9 cellular contexts compared by ENCODE assay signal in genomic region chr12:6548556-6549378, GRCh38. TPM values are rescaled to one million over a fixed set of nuclear protein-coding genes. Genes with fewer than 3 reads are reported as not detected.
DNase-seq lines count a peak whose midpoint lies in the region; ATAC-seq and TF ChIP-seq lines count a peak whose summit lies in the region.
"Had no signal": no experiment of that assay in that cellular context is flagged by ENCODE, and none has a peak within 500 bp of the region (broad histone marks: within the 10 kb centered on the region; RNA-seq: fewer than 3 reads in every experiment).

No MANE protein-coding gene starts in this region.

- no peak overlapping the region for H3K4me3 Mint-ChIP-seq in activated T-helper 2 cell treated with anti-CD3 and anti-CD28 coated beads, Interferon-gamma antibody, Interleukin-2, Interleukin-4, amounts not matched to agents 10 μg/mL and 5 μg/mL and 100 μg/mL, durations not matched to agents 14 hours and 24 hours and 36 hours (ENCODE audit: low read depth)
- H3K4me3 Mint-ChIP-seq in stimulated activated effector memory CD8-positive, alpha-beta T cell treated with anti-CD3 and anti-CD28 coated beads, Interleukin-12 subunit alpha, Interleukin-12 subunit beta, amount 100 ng/mL, for 72 hours, result no peak overlapping the region
- no peak overlapping the region for H3K4me3 Mint-ChIP-seq in activated CD4-positive, alpha-beta T cell treated with anti-CD3 and anti-CD28 coated beads for 36 hours

- TF ChIP-seq CTCF in gastroesophageal sphincter (IDR thresholded peaks at IDR 0.05), result no peak

- H3K36me3 ChIP-seq in H7 (replicated peaks; ENCODE audit: control insufficient read depth, insufficient read depth, low read length) (peaks cover 17% of the 10 kb centered on the region), gastroesophageal sphincter (peaks cover 0 to 62% of the 10 kb centered on the region in 2 donors)

- no peaks in the 10 kb centered on the region for H3K27me3 Mint-ChIP-seq in activated T-helper 2 cell treated with anti-CD3 and anti-CD28 coated beads, Interferon-gamma antibody, Interleukin-2, Interleukin-4, amounts not matched to agents 10 μg/mL and 5 μg/mL and 100 μg/mL, durations not matched to agents 14 hours and 24 hours and 36 hours (ENCODE audit: low read depth)
- H3K27me3 Mint-ChIP-seq in activated CD4-positive, alpha-beta T cell treated with anti-CD3 and anti-CD28 coated beads for 36 hours, result no peaks in the 10 kb centered on the region

- peak overlapping the region; percentile 46 for H3K27ac Mint-ChIP-seq in activated T-helper 2 cell treated with anti-CD3 and anti-CD28 coated beads, Interferon-gamma antibody, Interleukin-2, Interleukin-4, amounts not matched to agents 10 μg/mL and 5 μg/mL and 100 μg/mL, durations not matched to agents 14 hours and 24 hours and 36 hours
- H3K27ac Mint-ChIP-seq in stimulated activated effector memory CD8-positive, alpha-beta T cell treated with anti-CD3 and anti-CD28 coated beads, Interleukin-12 subunit alpha, Interleukin-12 subunit beta, amount 100 ng/mL, for 72 hours, result peak overlapping the region; percentile 7
- H3K27ac Mint-ChIP-seq in activated CD4-positive, alpha-beta T cell treated with anti-CD3 and anti-CD28 coated beads for 36 hours, result no peak overlapping the region

- H3K9me3 ChIP-seq in gastroesophageal sphincter, result no peaks in the 10 kb centered on the region

- intact Hi-C loops in activated T-helper 2 cell treated with anti-CD3 and anti-CD28 coated beads, Interferon-gamma antibody, Interleukin-2, Interleukin-4, amounts not matched to agents 10 μg/mL and 5 μg/mL and 100 μg/mL, durations not matched to agents 14 hours and 24 hours and 36 hours (cut with micrococcal nuclease), result no loop called here
- intact Hi-C loops in activated CD4-positive, alpha-beta T cell treated with anti-CD3 and anti-CD28 coated beads for 36 hours (cut with DNase I, micrococcal nuclease), result no loop called here

- TF ChIP-seq POLR2A in gastroesophageal sphincter (IDR thresholded peaks at IDR 0.05), result no peak

- peaks cover 0 to 67% (median 44%) of the 10 kb centered on the region in 3 donors for H3K4me1 ChIP-seq in gastroesophageal sphincter

- peaks cover 51% of the 10 kb centered on the region for H3K36me3 Mint-ChIP-seq in activated T-helper 2 cell treated with anti-CD3 and anti-CD28 coated beads, Interferon-gamma antibody, Interleukin-2, Interleukin-4, amounts not matched to agents 10 μg/mL and 5 μg/mL and 100 μg/mL, durations not matched to agents 14 hours and 24 hours and 36 hours (ENCODE audit: low read depth)
- H3K36me3 Mint-ChIP-seq in stimulated activated effector memory CD8-positive, alpha-beta T cell treated with anti-CD3 and anti-CD28 coated beads, Interleukin-12 subunit alpha, Interleukin-12 subunit beta, amount 100 ng/mL, for 72 hours, result peaks cover 79% of the 10 kb centered on the region
- peaks cover 18% of the 10 kb centered on the region for H3K36me3 Mint-ChIP-seq in activated CD4-positive, alpha-beta T cell treated with anti-CD3 and anti-CD28 coated beads for 36 hours (ENCODE audit: low read depth)

- CTCF ChIA-PET in activated CD4-positive, alpha-beta T cell treated with anti-CD3 and anti-CD28 coated beads for 36 hours (lab: Charles Lee), result interaction anchor here (1.5 to 13.6 kb wide), 3 partner anchors 10 to 135 kb away, joined by 5 to 141 read pairs (median 5); partner anchors contain the start of gene GAPDH

- peak; percentile 19 for DNase-seq in H7
- DNase-seq in activated T-helper 2 cell treated with anti-CD3 and anti-CD28 coated beads, Interferon-gamma antibody, Interleukin-2, Interleukin-4, amounts not matched to agents 10 μg/mL and 5 μg/mL and 100 μg/mL, durations not matched to agents 14 hours and 24 hours and 36 hours (ENCODE audit: low spot score), result no peak
- DNase-seq in stimulated activated effector memory CD8-positive, alpha-beta T cell treated with anti-CD3 and anti-CD28 coated beads, Interleukin-12 subunit alpha, Interleukin-12 subunit beta, amount 100 ng/mL, for 72 hours (ENCODE audit: low spot score in 2 of 2), result no peak
- DNase-seq in UCSD-AML1 (lab: John Stamatoyannopoulos, UW; ENCODE audit: unreplicated experiment), result no peak
- DNase-seq in DMS 273 treated with DMSO at 0.1 percent for 48 hours (lab: John Stamatoyannopoulos, UW), result no peak
- no peak for DNase-seq in cortex of kidney (lab: John Stamatoyannopoulos, UW)
- DNase-seq in activated CD4-positive, alpha-beta T cell treated with anti-CD3 and anti-CD28 coated beads for 36 hours, result no peak
- DNase-seq: KG1 had no signal

- H3K27me3 ChIP-seq in H7 (ENCODE audit: control insufficient read depth, insufficient read depth, low read length) (no peaks in the 10 kb centered on the region), gastroesophageal sphincter (no peaks in the 10 kb centered on the region)

- H3K4me3 ChIP-seq in H7 (ENCODE audit: insufficient read depth, low read depth, low read length), result no peak overlapping the region
- no peak overlapping the region for H3K4me3 ChIP-seq in gastroesophageal sphincter

- peak overlapping the region in 3 of 4 donors; percentile 91 to 94 (median 93) for H3K27ac ChIP-seq in gastroesophageal sphincter

- 58 to 65% methylated on average over 13 to 15 of the region's 34 CpGs for WGBS in gastroesophageal sphincter (ENCODE audit: low coverage in 1 of 2), 2 donors

- no peak for TF ChIP-seq EP300 in gastroesophageal sphincter (IDR thresholded peaks at IDR 0.05)

- peaks cover 14% of the 10 kb centered on the region for H3K4me1 Mint-ChIP-seq in activated T-helper 2 cell treated with anti-CD3 and anti-CD28 coated beads, Interferon-gamma antibody, Interleukin-2, Interleukin-4, amounts not matched to agents 10 μg/mL and 5 μg/mL and 100 μg/mL, durations not matched to agents 14 hours and 24 hours and 36 hours (ENCODE audit: low read depth)
- peaks cover 34% of the 10 kb centered on the region for H3K4me1 Mint-ChIP-seq in stimulated activated effector memory CD8-positive, alpha-beta T cell treated with anti-CD3 and anti-CD28 coated beads, Interleukin-12 subunit alpha, Interleukin-12 subunit beta, amount 100 ng/mL, for 72 hours
- peaks cover 30% of the 10 kb centered on the region for H3K4me1 Mint-ChIP-seq in activated CD4-positive, alpha-beta T cell treated with anti-CD3 and anti-CD28 coated beads for 36 hours

- POLR2A ChIA-PET in activated CD4-positive, alpha-beta T cell treated with anti-CD3 and anti-CD28 coated beads for 36 hours (lab: Charles Lee), result interaction anchor here (1.2 kb wide), 1 partner anchor 14 kb away, joined by 4 read pairs; no protein-coding TSS in a partner anchor

- ATAC-seq in gastroesophageal sphincter, result no peak
- ATAC-seq in stimulated activated effector memory CD8-positive, alpha-beta T cell treated with anti-CD3 and anti-CD28 coated beads, Interleukin-12 subunit alpha, Interleukin-12 subunit beta, amount 100 ng/mL, for 72 hours, result no peak
- no peak for ATAC-seq in activated CD4-positive, alpha-beta T cell treated with anti-CD3 and anti-CD28 coated beads for 36 hours

- H3K9me3 Mint-ChIP-seq in activated T-helper 2 cell treated with anti-CD3 and anti-CD28 coated beads, Interferon-gamma antibody, Interleukin-2, Interleukin-4, amounts not matched to agents 10 μg/mL and 5 μg/mL and 100 μg/mL, durations not matched to agents 14 hours and 24 hours and 36 hours, result no peaks in the 10 kb centered on the region
- H3K9me3 Mint-ChIP-seq in stimulated activated effector memory CD8-positive, alpha-beta T cell treated with anti-CD3 and anti-CD28 coated beads, Interleukin-12 subunit alpha, Interleukin-12 subunit beta, amount 100 ng/mL, for 72 hours, result no peaks in the 10 kb centered on the region
- no peaks in the 10 kb centered on the region for H3K9me3 Mint-ChIP-seq in activated CD4-positive, alpha-beta T cell treated with anti-CD3 and anti-CD28 coated beads for 36 hours (ENCODE audit: low read depth)

RNA-seq across cellular contexts. Expression of gene IFFO1, which starts 7.1 kb away (rescaled TPM):
- total RNA-seq in H7 (2014; rRNA removed; shearing (Covaris generic)), result 15.1 and 18.2 TPM in 2 replicates
- 15.5 and 16.6 TPM in 2 replicates for total RNA-seq in activated T-helper 2 cell treated with anti-CD3 and anti-CD28 coated beads, Interferon-gamma antibody, Interleukin-2, Interleukin-4, amounts not matched to agents 10 μg/mL and 5 μg/mL and 100 μg/mL, durations not matched to agents 14 hours and 24 hours and 36 hours
- 10 to 100 TPM; 16.9 to 27.4 (median 22.1) TPM for total RNA-seq in gastroesophageal sphincter
- 1 to 10 TPM; 8.1 to 8.4 TPM for total RNA-seq in activated CD4-positive, alpha-beta T cell treated with anti-CD3 and anti-CD28 coated beads for 36 hours

RNA-seq across cellular contexts. Expression of gene GAPDH, which starts 14.4 kb away (rescaled TPM):
- 6,920 and 8,270 TPM in 2 replicates for total RNA-seq in H7 (2014; rRNA removed; shearing (Covaris generic))
- 4,713 and 4,805 TPM in 2 replicates for total RNA-seq in activated T-helper 2 cell treated with anti-CD3 and anti-CD28 coated beads, Interferon-gamma antibody, Interleukin-2, Interleukin-4, amounts not matched to agents 10 μg/mL and 5 μg/mL and 100 μg/mL, durations not matched to agents 14 hours and 24 hours and 36 hours
- 1,000 to 10,000 TPM; 1,868 to 3,239 (median 2,463) TPM for total RNA-seq in gastroesophageal sphincter
- total RNA-seq in activated CD4-positive, alpha-beta T cell treated with anti-CD3 and anti-CD28 coated beads for 36 hours, result 1,000 to 10,000 TPM; 7,289 to 9,770 TPM

RNA-seq across cellular contexts. Expression of gene NOP2, which starts 19.3 kb away (rescaled TPM):
- total RNA-seq in H7 (2014; rRNA removed; shearing (Covaris generic)), result 64.2 and 68.8 TPM in 2 replicates
- 146 and 157 TPM in 2 replicates for total RNA-seq in activated T-helper 2 cell treated with anti-CD3 and anti-CD28 coated beads, Interferon-gamma antibody, Interleukin-2, Interleukin-4, amounts not matched to agents 10 μg/mL and 5 μg/mL and 100 μg/mL, durations not matched to agents 14 hours and 24 hours and 36 hours
- total RNA-seq in gastroesophageal sphincter, result 10 to 100 TPM; 22.5 to 49.8 (median 26.8) TPM
- 10 to 100 TPM; 93.2 to 97.1 TPM for total RNA-seq in activated CD4-positive, alpha-beta T cell treated with anti-CD3 and anti-CD28 coated beads for 36 hours

RNA-seq across cellular contexts. Expression of gene NCAPD2, which starts 54.9 kb away (rescaled TPM):
- 104 and 113 TPM in 2 replicates for total RNA-seq in H7 (2014; rRNA removed; shearing (Covaris generic))
- total RNA-seq in activated T-helper 2 cell treated with anti-CD3 and anti-CD28 coated beads, Interferon-gamma antibody, Interleukin-2, Interleukin-4, amounts not matched to agents 10 μg/mL and 5 μg/mL and 100 μg/mL, durations not matched to agents 14 hours and 24 hours and 36 hours, result 114 and 120 TPM in 2 replicates
- total RNA-seq in gastroesophageal sphincter, result 10 to 100 TPM; 21.2 to 28.0 (median 24.8) TPM
- total RNA-seq in activated CD4-positive, alpha-beta T cell treated with anti-CD3 and anti-CD28 coated beads for 36 hours, result 100 to 1,000 TPM; 199 to 210 TPM

RNA-seq across cellular contexts. Expression of gene MRPL51, which starts 55.7 kb away (rescaled TPM):
- 137 and 145 TPM in 2 replicates for total RNA-seq in H7 (2014; rRNA removed; shearing (Covaris generic))
- total RNA-seq in activated T-helper 2 cell treated with anti-CD3 and anti-CD28 coated beads, Interferon-gamma antibody, Interleukin-2, Interleukin-4, amounts not matched to agents 10 μg/mL and 5 μg/mL and 100 μg/mL, durations not matched to agents 14 hours and 24 hours and 36 hours, result 262 and 283 TPM in 2 replicates
- 10 to 100 TPM; 51.0 to 99.3 (median 66.0) TPM for total RNA-seq in gastroesophageal sphincter
- 100 to 1,000 TPM; 232 to 275 TPM for total RNA-seq in activated CD4-positive, alpha-beta T cell treated with anti-CD3 and anti-CD28 coated beads for 36 hours
